Comparison of ENCODE assay signal across 1 cellular context in genomic region chr16:30053376-30054015, GRCh38.
TF ChIP-seq lines count a peak whose summit lies in the region.

No MANE protein-coding gene starts in this region.

TF ChIP-seq in endothelial cell of umbilical vein, 7 proteins besides CTCF, POLR2A, EP300 and RAD21 (continued from another document):
- TF ChIP-seq MYC (IDR thresholded peaks at IDR 0.05; ENCODE audit: low read depth, low read length) (no peak), FOS (IDR thresholded peaks at IDR 0.05; ENCODE audit: borderline replicate concordance, insufficient read depth, low read length) (peak; percentile 18), POLR2AphosphoS5 (IDR thresholded peaks at IDR 0.05; ENCODE audit: insufficient read depth, low read depth, low read length) (peak; percentile 77), MAX (IDR thresholded peaks at IDR 0.05; ENCODE audit: insufficient read depth, insufficient read length) (no peak), EZH2 (IDR thresholded peaks at IDR 0.05; ENCODE audit: borderline replicate concordance, low read depth, low read length, severe bottlenecking) (no peak)
TF ChIP-seq in endothelial cell of umbilical vein: peak in this region for 4.
